ENCODE assay signal across 27 cellular contexts in genomic region chr19:13499682-13500081, GRCh38.
"Had no signal": no experiment of that assay in that cellular context is flagged by ENCODE, and none has a peak within 500 bp of the region (broad histone marks: within the 10 kb centered on the region; RNA-seq: fewer than 3 reads in every experiment).

No MANE protein-coding gene starts in this region.

- DNase-seq: activated effector memory CD4-positive, alpha-beta T cell treated with anti-CD3 and anti-CD28 coated beads, Interleukin-2, amount 50 U/mL, for 16 hours; activated effector memory CD4-positive, alpha-beta T cell treated with Interleukin-2 at 50 U/mL for 16 hours; activated gamma-delta T cell; activated gamma-delta T cell treated with Interleukin-2 at 50 U/mL for 16 hours; activated naive CD4-positive, alpha-beta T cell; activated naive CD4-positive, alpha-beta T cell treated with anti-CD3 and anti-CD28 coated beads for 36 hours; activated naive CD4-positive, alpha-beta T cell treated with anti-CD3 and anti-CD28 coated beads, Interleukin-2, amount 10 ng/mL, durations not matched to agents 7 days and 5 days; activated naive CD4-positive, alpha-beta T cell treated with anti-CD3 and anti-CD28 coated beads, Interleukin-2, amount 50 U/mL, for 16 hours; activated naive CD4-positive, alpha-beta T cell treated with Interleukin-2 at 50 U/mL for 16 hours; activated naive CD8-positive, alpha-beta T cell treated with anti-CD3 and anti-CD28 coated beads for 36 hours; activated naive CD8-positive, alpha-beta T cell treated with anti-CD3 and anti-CD28 coated beads, Interleukin-2, amount 10 ng/mL, durations not matched to agents 7 days and 5 days; activated naive CD8-positive, alpha-beta T cell treated with anti-CD3 and anti-CD28 coated beads, Interleukin-2, amount 50 U/mL, for 24 hours; activated T-cell treated with anti-CD3 and anti-CD28 coated beads, Interleukin-2, amount 50 U/mL, for 24 hours; activated T-cell treated with anti-CD3 and anti-CD28 coated beads, Interleukin-2, amount 50 U/mL, for 4 hours; activated T-cell treated with anti-CD3 and anti-CD28 coated beads, Interleukin-2, amount 50 U/mL, for 48 hours; activated T-cell treated with anti-CD3 and anti-CD28 coated beads, Interleukin-2, amount 50 U/mL, for 72 hours; adrenal gland; amniotic stem cell; amygdala; anterior cingulate cortex; aorta; body of pancreas; brain microvascular endothelial cell; central memory CD4-positive, alpha-beta T cell; cerebellar nuclear complex had no signal

- ATAC-seq: activated naive CD4-positive, alpha-beta T cell treated with anti-CD3 and anti-CD28 coated beads, Interleukin-2, amount 50 U/mL, for 72 hours; activated naive CD8-positive, alpha-beta T cell treated with anti-CD3 and anti-CD28 coated beads, Interleukin-2, amount 50 U/mL, for 24 hours; activated T-cell treated with anti-CD3 and anti-CD28 coated beads, Interleukin-2, amount 50 U/mL, for 4 hours; activated T-cell treated with anti-CD3 and anti-CD28 coated beads, Interleukin-2, amount 50 U/mL, for 72 hours; activated T-helper 17 cell treated with anti-CD3 and anti-CD28 coated beads, Interleukin-2, amount 50 U/mL, for 72 hours; body of pancreas had no signal
